ENCODE assay signal across 12 cellular contexts in genomic region chr12:94488449-94488848, GRCh38. TPM values are rescaled to one million over a fixed set of nuclear protein-coding genes. Genes with fewer than 3 reads are reported as not detected.
A peak's percentile ranks its signal among the peaks of the same experiment; 100 is the strongest.
DNase-seq lines count a peak whose midpoint lies in the region; ATAC-seq, FAIRE-seq and TF ChIP-seq lines count a peak whose summit lies in the region.
"Had no signal": no experiment of that assay in that cellular context is flagged by ENCODE, and none has a peak within 500 bp of the region (broad histone marks: within the 10 kb centered on the region; RNA-seq: fewer than 3 reads in every experiment).

No MANE protein-coding gene starts in this region.

- no peak for TF ChIP-seq POLR2A in gastroesophageal sphincter (IDR thresholded peaks at IDR 0.05)

- no peaks in the 10 kb centered on the region for H3K36me3 Mint-ChIP-seq in glutamatergic neuron (ENCODE audit: unreplicated experiment)

- H3K36me3 ChIP-seq in gastroesophageal sphincter, result no peaks in the 10 kb centered on the region

- H3K27ac ChIP-seq in gastroesophageal sphincter, result no peak overlapping the region

- no peak overlapping the region for H3K27ac Mint-ChIP-seq in glutamatergic neuron (ENCODE audit: unreplicated experiment)
- H3K27ac Mint-ChIP-seq: activated T-helper 1 cell treated with anti-CD3 and anti-CD28 coated beads, Interleukin-12 subunit alpha, Interleukin-12 subunit beta, Interleukin-2, Interleukin-4 antibody, amounts not matched to agents 30 ng/mL and 10 ng/mL and 1 ng/mL, durations not matched to agents 14 hours and 24 hours and 36 hours had no signal

- H3K4me3 Mint-ChIP-seq in glutamatergic neuron (ENCODE audit: unreplicated experiment), result no peak overlapping the region
- H3K4me3 Mint-ChIP-seq: activated T-helper 1 cell treated with anti-CD3 and anti-CD28 coated beads, Interleukin-12 subunit alpha, Interleukin-12 subunit beta, Interleukin-2, Interleukin-4 antibody, amounts not matched to agents 30 ng/mL and 10 ng/mL and 1 ng/mL, durations not matched to agents 14 hours and 24 hours and 36 hours had no signal

- no peak for TF ChIP-seq CTCF in gastroesophageal sphincter (IDR thresholded peaks at IDR 0.05)
- TF ChIP-seq CTCF in glutamatergic neuron (IDR thresholded peaks at IDR 0.05; ENCODE audit: partially characterized antibody, unreplicated experiment), result no peak

- no peaks in the 10 kb centered on the region for H3K27me3 Mint-ChIP-seq in glutamatergic neuron (ENCODE audit: unreplicated experiment)

- no peak overlapping the region for H3K4me3 ChIP-seq in gastroesophageal sphincter

- DNase-seq in GM19239 (ENCODE audit: insufficient read length, low spot score) (peak; percentile 35), KBM-7 (peak; percentile 18), pons (ENCODE audit: low spot score) (peak; percentile 37), glutamatergic neuron (no peak), UCSD-AML1 (lab: John Stamatoyannopoulos, UW; ENCODE audit: unreplicated experiment) (no peak)
- DNase-seq: effector CD8-positive, alpha-beta T cell; Kasumi-1; retina had no signal

- 10 to 20% methylated on average over 2 of the region's 2 CpGs for whole genome bisulfite sequencing in gastroesophageal sphincter (ENCODE audit: low coverage in 1 of 2), 2 donors

- no peaks in the 10 kb centered on the region for H3K4me1 Mint-ChIP-seq in glutamatergic neuron (ENCODE audit: low read depth, unreplicated experiment)

- peak; percentile 88 for FAIRE-seq in GM19239 (lab: Jason Lieb, UNC)
- FAIRE-seq: keratinocyte had no signal

- in situ Hi-C loops in KBM-7 (cut with MboI; ENCODE audit: low pct_unique_long_range_greater_than_20kb, low sequenced_read_pairs), result no loop called here

- H3K9me3 ChIP-seq in gastroesophageal sphincter, result no peaks in the 10 kb centered on the region

- no peaks in the 10 kb centered on the region for H3K27me3 ChIP-seq in gastroesophageal sphincter

- ATAC-seq in HG02763 (IDR thresholded peaks at IDR 0.05; ENCODE audit: unreplicated experiment) (peak; percentile 82), gastroesophageal sphincter (no peak)

- H3K9me3 Mint-ChIP-seq in glutamatergic neuron (ENCODE audit: unreplicated experiment), result peaks cover 2% of the 10 kb centered on the region
- H3K9me3 Mint-ChIP-seq: activated T-helper 1 cell treated with anti-CD3 and anti-CD28 coated beads, Interleukin-12 subunit alpha, Interleukin-12 subunit beta, Interleukin-2, Interleukin-4 antibody, amounts not matched to agents 30 ng/mL and 10 ng/mL and 1 ng/mL, durations not matched to agents 14 hours and 24 hours and 36 hours had no signal

- H3K4me1 ChIP-seq in gastroesophageal sphincter, result peaks cover 0 to 4% (median 0%) of the 10 kb centered on the region in 3 donors

- no peak for TF ChIP-seq EP300 in gastroesophageal sphincter (IDR thresholded peaks at IDR 0.05)

RNA-seq across cellular contexts. Expression of gene CEP83, which starts 28.8 kb away (rescaled TPM):
- total RNA-seq in gastroesophageal sphincter (10 to 100 TPM in 2 of 4 donors, 1 to 10 TPM in 2; 6.3 to 24.8 (median 11.3) TPM), glutamatergic neuron (ENCODE audit: unreplicated experiment) (13.4 TPM)

Comparison
In these comparisons a context has a peak if more than half of its experiments do, and no peak if none do; other contexts are left out.
1. DNase-seq: peak in GM19239 (single experiment), KBM-7 (single experiment) and pons (single experiment); none in glutamatergic neuron (single experiment) and UCSD-AML1 (single experiment).